ENCODE assay signal across 8 cellular contexts in the genomic region with DNA sequence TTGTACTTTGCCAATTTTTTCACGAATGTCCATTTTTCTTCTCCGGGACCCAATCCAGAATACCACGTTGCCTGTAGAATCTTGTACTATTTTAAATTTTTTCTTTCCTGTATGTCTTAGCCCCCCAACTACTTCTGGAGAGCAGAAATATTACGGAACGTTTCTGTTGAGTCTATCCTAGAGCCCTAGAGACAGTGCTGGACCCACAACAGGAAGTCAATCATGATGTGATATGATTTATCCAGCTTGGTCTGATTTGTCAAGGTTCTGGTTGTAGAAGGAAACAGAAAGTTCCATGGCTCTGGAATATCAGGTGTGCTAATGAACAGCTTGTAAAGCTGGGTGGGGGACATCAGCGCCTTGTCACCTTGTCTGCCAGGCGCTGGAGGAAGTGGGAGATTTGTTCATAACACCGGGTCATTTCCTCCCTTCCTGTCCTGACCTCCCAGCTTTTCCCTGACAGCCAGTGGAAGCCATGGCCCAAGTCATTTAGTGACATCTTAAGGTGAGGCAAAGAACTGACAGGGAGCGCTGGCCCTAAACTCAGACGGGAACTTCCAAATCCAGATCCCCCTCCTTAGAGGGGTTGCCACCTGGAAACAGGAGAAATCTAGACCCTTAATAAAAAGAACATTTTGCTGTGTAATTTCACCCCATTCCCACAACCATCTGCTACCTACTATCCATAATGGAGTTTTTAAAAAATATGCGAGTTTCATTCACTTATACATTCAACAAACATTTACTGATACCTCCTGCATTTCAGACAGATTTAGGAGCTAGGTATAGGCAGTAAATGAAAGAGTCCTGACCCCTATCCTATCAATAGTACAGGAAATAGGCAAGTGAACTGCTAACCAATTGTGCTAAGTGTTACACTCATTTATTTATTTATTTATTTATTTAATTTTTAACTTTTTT.
DNase-seq lines count a peak whose midpoint lies in the region; ATAC-seq and TF ChIP-seq lines count a peak whose summit lies in the region.
"Had no signal": no experiment of that assay in that cellular context is flagged by ENCODE, and none has a peak within 500 bp of the region (broad histone marks: within the 10 kb centered on the region; RNA-seq: fewer than 3 reads in every experiment).

No MANE protein-coding gene starts in this region.

- no peak overlapping the region for H2BK120ac ChIP-seq in H9 (ENCODE audit: low read depth, low read length, poor library complexity, severe bottlenecking)
- H2BK120ac ChIP-seq in trophoblast cell (ENCODE audit: insufficient read depth, low read length, poor library complexity) = no peak overlapping the region

- TF ChIP-seq CTCF in H9 (conservative IDR thresholded peaks at IDR 0.05) = peak; percentile 76
- no peak for TF ChIP-seq CTCF in CD4-positive, alpha-beta T cell (IDR thresholded peaks at IDR 0.05)

- H2AFZ ChIP-seq in H9 (ENCODE audit: low read length) = no peak overlapping the region
- peak overlapping the region; percentile 54 for H2AFZ ChIP-seq in trophoblast cell (ENCODE audit: insufficient read depth, low read length, poor library complexity)

- H3K9me3 ChIP-seq in H9 (ENCODE audit: control insufficient read depth, low read depth, low read length) = peaks cover 5% of the 10 kb centered on the region
- H3K9me3 ChIP-seq in trophoblast cell (ENCODE audit: insufficient read depth, low read depth, low read length) = no peaks in the 10 kb centered on the region
- peaks cover 12% of the 10 kb centered on the region for H3K9me3 ChIP-seq in CD4-positive, alpha-beta T cell (ENCODE audit: control insufficient read depth, low read length)

- POLR2A ChIA-PET in CD4-positive, alpha-beta T cell (lab: Charles Lee) = no interaction called here

- DNase-seq in H9 (peak; percentile 64), OCI-M1 (lab: John Stamatoyannopoulos, UW) (peak; percentile 4), fibroblast of gingiva (ENCODE audit: low read depth) (peak; percentile 27), trophoblast cell (peak in 1 of 2 donors; percentile 33), caudate nucleus (lab: John Stamatoyannopoulos, UW) (no peak)
- DNase-seq in CD4-positive, alpha-beta T cell = no peak

- H3K4ac ChIP-seq in H9 (ENCODE audit: low read depth, low read length) (no peak overlapping the region), trophoblast cell (ENCODE audit: low read depth, low read length) (no peak overlapping the region)

- no peak overlapping the region for H2BK20ac ChIP-seq in H9 (ENCODE audit: low read depth, low read length, poor library complexity, severe bottlenecking)

- H3K79me2 ChIP-seq in H9 (ENCODE audit: insufficient read depth, low read length) (no peaks in the 10 kb centered on the region), trophoblast cell (ENCODE audit: control insufficient read depth, insufficient read depth, low read length, poor library complexity) (no peaks in the 10 kb centered on the region)

- no peaks in the 10 kb centered on the region for H3K36me3 ChIP-seq in trophoblast cell (ENCODE audit: control insufficient read depth in 1 of 2, insufficient read depth in 2 of 2, low read length in 2 of 2)

- no peaks in the 10 kb centered on the region for H3K79me1 ChIP-seq in H9 (ENCODE audit: insufficient read depth, low read depth, low read length, poor library complexity, severe bottlenecking)
- no peaks in the 10 kb centered on the region for H3K79me1 ChIP-seq in trophoblast cell (ENCODE audit: low read length)

- H3K23me2 ChIP-seq in H9 (ENCODE audit: insufficient read length, low read depth, low read length, poor library complexity, severe bottlenecking) = no peaks in the 10 kb centered on the region

- no peak overlapping the region for H3K56ac ChIP-seq in H9 (ENCODE audit: insufficient read length, low read depth, low read length)

- intact Hi-C loops in CD4-positive, alpha-beta T cell (cut with DNase I, micrococcal nuclease) = no loop called here

- H3K27ac Mint-ChIP-seq in H9 = peak overlapping the region in 2 of 3 experiments; percentile 6 to 31; a peak in 3 of 7 replicates
- H3K27ac Mint-ChIP-seq in CD4-positive, alpha-beta T cell = no peak overlapping the region
- H3K27ac Mint-ChIP-seq: activated T-helper 2 cell treated with anti-CD3 and anti-CD28 coated beads, Interferon-gamma antibody, Interleukin-2, Interleukin-4, amounts not matched to agents 10 μg/mL and 5 μg/mL and 100 μg/mL, durations not matched to agents 14 hours and 24 hours and 36 hours had no signal

- H3K23ac ChIP-seq in H9 (ENCODE audit: insufficient read length, low read depth, low read length) (no peak overlapping the region), trophoblast cell (ENCODE audit: low read length) (no peak overlapping the region)

- H3K4me2 ChIP-seq in H9 (ENCODE audit: insufficient read depth, insufficient read length, low read length) (no peak overlapping the region), trophoblast cell (ENCODE audit: low read length) (no peak overlapping the region)

- no peak overlapping the region for H3K18ac ChIP-seq in H9 (ENCODE audit: insufficient read length, low read depth, low read length)
- H3K18ac ChIP-seq in trophoblast cell (ENCODE audit: low read length) = no peak overlapping the region

- no peak overlapping the region for H4K5ac ChIP-seq in H9 (ENCODE audit: insufficient read length, low read depth, low read length)

- H3K4me1 ChIP-seq in H9 (ENCODE audit: insufficient read depth, low read length) = no peaks in the 10 kb centered on the region; the same call in 1 of the 2 replicates
- no peaks in the 10 kb centered on the region for H3K4me1 ChIP-seq in trophoblast cell (ENCODE audit: control insufficient read depth in 1 of 2, insufficient read depth in 2 of 2, low read length in 2 of 2)

- H3K27me3 Mint-ChIP-seq in H9 (ENCODE audit: low read depth) = no peaks in the 10 kb centered on the region
- H3K27me3 Mint-ChIP-seq in CD4-positive, alpha-beta T cell = no peaks in the 10 kb centered on the region

- H3K9ac ChIP-seq in H9 (ENCODE audit: extremely low read depth, insufficient read length, low read length) (no peak overlapping the region), trophoblast cell (ENCODE audit: low read length) (no peak overlapping the region)

- no peak overlapping the region; a peak in 1 of 5 replicates for H3K4me3 Mint-ChIP-seq in H9
- no peak overlapping the region for H3K4me3 Mint-ChIP-seq in CD4-positive, alpha-beta T cell

- H3K27me3 ChIP-seq in H9 (ENCODE audit: insufficient read depth, low read length) = no peaks in the 10 kb centered on the region
- no peaks in the 10 kb centered on the region for H3K27me3 ChIP-seq in trophoblast cell (ENCODE audit: insufficient read depth, low read length)
- no peaks in the 10 kb centered on the region for H3K27me3 ChIP-seq in CD4-positive, alpha-beta T cell (ENCODE audit: control insufficient read depth, insufficient read depth, low read length)

- H3K36me3 Mint-ChIP-seq in H9 (ENCODE audit: insufficient read depth in 1 of 3, low read depth in 3 of 3) = peaks cover 11 to 21% (median 12%) of the 10 kb centered on the region in 3 experiments
- H3K36me3 Mint-ChIP-seq in CD4-positive, alpha-beta T cell (ENCODE audit: low read depth) = peaks cover 16% of the 10 kb centered on the region

- no peak overlapping the region for H3K27ac ChIP-seq in H9 (ENCODE audit: insufficient read length, low read depth, low read length)
- no peak overlapping the region for H3K27ac ChIP-seq in trophoblast cell (ENCODE audit: low read depth, low read length)
- H3K27ac ChIP-seq in caudate nucleus (ENCODE audit: low read depth, low read length) = no peak overlapping the region
- H3K27ac ChIP-seq in CD4-positive, alpha-beta T cell (ENCODE audit: low read depth, low read length) = no peak overlapping the region

- H4K8ac ChIP-seq in H9 (replicated peaks; ENCODE audit: insufficient read length, low read depth, low read length) = no peak overlapping the region
- H4K8ac ChIP-seq in trophoblast cell (ENCODE audit: low read depth, low read length) = no peak overlapping the region

- H2AK5ac ChIP-seq in H9 (ENCODE audit: insufficient read length, low read length) = no peak overlapping the region
- no peak overlapping the region for H2AK5ac ChIP-seq in trophoblast cell (ENCODE audit: low read length)

- H3T11ph ChIP-seq in H9 (ENCODE audit: low read length) = no peak overlapping the region

- H2BK5ac ChIP-seq in H9 (ENCODE audit: insufficient read length, low read length) (no peak overlapping the region), trophoblast cell (ENCODE audit: low read depth, low read length, poor library complexity) (no peak overlapping the region)

- H3K4me1 Mint-ChIP-seq in H9 = peaks cover 6 to 9% of the 10 kb centered on the region in 2 experiments; a peak in 3 of 4 replicates
- no peaks in the 10 kb centered on the region for H3K4me1 Mint-ChIP-seq in CD4-positive, alpha-beta T cell (ENCODE audit: low read depth)

- no peaks in the 10 kb centered on the region for H4K20me1 ChIP-seq in H9 (ENCODE audit: control insufficient read depth, insufficient read depth, insufficient read length)

- no peak overlapping the region for H3K14ac ChIP-seq in H9 (ENCODE audit: insufficient read depth, low read length)
- no peak overlapping the region for H3K14ac ChIP-seq in trophoblast cell (ENCODE audit: low read length)

- H2BK15ac ChIP-seq in H9 (ENCODE audit: low read depth, low read length) = no peak overlapping the region

- no peak overlapping the region for H3K4me3 ChIP-seq in trophoblast cell (ENCODE audit: low read depth, low read length)

- no peak for ATAC-seq in GM19023 (IDR thresholded peaks at IDR 0.05; ENCODE audit: unreplicated experiment)
- no peak for ATAC-seq in CD4-positive, alpha-beta T cell (ENCODE audit: poor library complexity)

- no peak overlapping the region for H4K12ac ChIP-seq in trophoblast cell (ENCODE audit: low read depth, low read length)

- H4K91ac ChIP-seq in H9 (ENCODE audit: insufficient read length, low read depth, low read length) (no peak overlapping the region), trophoblast cell (ENCODE audit: low read depth, low read length) (no peak overlapping the region)

- peaks cover 11 to 20% of the 10 kb centered on the region in 2 experiments for H3K9me3 Mint-ChIP-seq in H9
- H3K9me3 Mint-ChIP-seq in CD4-positive, alpha-beta T cell = peaks cover 10% of the 10 kb centered on the region

- no peak overlapping the region for H2BK12ac ChIP-seq in H9 (ENCODE audit: insufficient read length, low read depth, low read length)
- H2BK12ac ChIP-seq in trophoblast cell (ENCODE audit: low read length) = no peak overlapping the region

- no CpG with 5 or more reads among the region's 11 CpGs for WGBS in H9 (ENCODE audit: extremely low coverage, insufficient read length, low lambda C conversion rate)
- WGBS in trophoblast cell (ENCODE audit: extremely low coverage, insufficient coverage, insufficient read length) = no CpG with 5 or more reads among the region's 11 CpGs

- CTCF ChIA-PET in CD4-positive, alpha-beta T cell (lab: Charles Lee) = no interaction called here

Comparison
In these comparisons a context has a peak if more than half of its experiments do, and no peak if none do; other contexts are left out.
1. DNase-seq: peak in H9 (single experiment), OCI-M1 (single experiment) and fibroblast of gingiva (single experiment); none in caudate nucleus (0 of 61) and CD4-positive, alpha-beta T cell (0 of 10).